13 cellular contexts compared by ENCODE assay signal in the genomic region with DNA sequence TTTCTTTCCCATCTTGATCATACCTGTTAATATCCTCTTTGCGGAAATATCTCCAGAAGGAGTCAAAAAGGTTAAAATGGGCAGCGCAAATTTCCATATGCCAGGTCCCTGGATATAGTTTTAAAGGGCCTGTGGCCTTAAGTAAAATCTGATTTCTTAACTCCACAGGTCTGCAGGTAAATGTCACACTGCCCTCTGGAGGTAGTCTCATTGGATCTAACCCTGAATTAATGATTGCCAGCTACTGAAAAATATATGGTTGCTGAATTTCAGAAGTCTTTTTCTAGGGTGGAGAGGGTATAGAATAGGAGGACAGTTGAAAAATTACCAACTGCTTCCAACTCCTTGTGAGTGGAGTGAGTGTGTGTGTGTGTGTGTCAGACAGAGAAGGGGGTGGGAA. TPM values are rescaled to one million over a fixed set of nuclear protein-coding genes. Genes with fewer than 3 reads are reported as not detected.
A peak's percentile ranks its signal among the peaks of the same experiment; 100 is the strongest.
DNase-seq lines count a peak whose midpoint lies in the region; ATAC-seq, FAIRE-seq and TF ChIP-seq lines count a peak whose summit lies in the region.
"Had no signal": no experiment of that assay in that cellular context is flagged by ENCODE, and none has a peak within 500 bp of the region (broad histone marks: within the 10 kb centered on the region; RNA-seq: fewer than 3 reads in every experiment).

No MANE protein-coding gene starts in this region.

- H2AFZ ChIP-seq in GM23338 (no peak overlapping the region), SU-DHL-6 (ENCODE audit: low read depth, low read length, severe bottlenecking) (no peak overlapping the region), hepatocyte (no peak overlapping the region)

- DNase-seq in A549 (ENCODE audit: low read depth in 1 of 2, low spot score in 1 of 2) (peak in 1 of 2 experiments; percentile 33), GM23338 (ENCODE audit: low spot score) (peak; percentile 66), hepatocyte (ENCODE audit: low spot score) (peak; percentile 22), anterior cingulate cortex (lab: John Stamatoyannopoulos, UW) (no peak), hepatic stellate cell (ENCODE audit: low spot score) (no peak)
- DNase-seq in activated CD8-positive, alpha-beta memory T cell treated with anti-CD3 and anti-CD28 coated beads, Interleukin-2, amount 50 U/mL, for 4 hours = no peak
- DNase-seq: activated T-cell treated with anti-CD3 and anti-CD28 coated beads for 4 hours; midbrain; SJCRH30; stimulated activated CD4-positive, alpha-beta T cell treated with anti-CD3 and anti-CD28 coated beads, Interleukin-1b, Interleukin-23, amount 100 ng/mL, for 48 hours had no signal

- H3K9me2 ChIP-seq in GM23338 (ENCODE audit: insufficient read depth) (no peaks in the 10 kb centered on the region), SU-DHL-6 (replicated peaks; ENCODE audit: insufficient read depth, low read length) (no peaks in the 10 kb centered on the region), hepatocyte (replicated peaks; ENCODE audit: insufficient read depth) (no peaks in the 10 kb centered on the region)

- H3K27me3 Mint-ChIP-seq in GM23338 (ENCODE audit: insufficient read depth, low read depth, poor library complexity) = peaks cover 2% of the 10 kb centered on the region

- H3K4me1 ChIP-seq in A549 = no peaks in the 10 kb centered on the region
- peaks cover 11% of the 10 kb centered on the region for H3K4me1 ChIP-seq in GM23338 (ENCODE audit: insufficient read depth)
- H3K4me1 ChIP-seq in hepatocyte (ENCODE audit: insufficient read depth) = no peaks in the 10 kb centered on the region

- H3K9me3 ChIP-seq in A549 (peaks cover 4% of the 10 kb centered on the region; the same call in 2 of the 3 replicates), SU-DHL-6 (ENCODE audit: insufficient read depth, low read length) (no peaks in the 10 kb centered on the region), hepatocyte (ENCODE audit: low read depth) (peaks cover 6% of the 10 kb centered on the region)

- H3K4me3 ChIP-seq in A549 (no peak overlapping the region), GM23338 (no peak overlapping the region), SU-DHL-6 (ENCODE audit: insufficient read depth, low read length, poor library complexity, severe bottlenecking) (no peak overlapping the region), hepatocyte (no peak overlapping the region)
- H3K4me3 ChIP-seq: BLaER1 treated with 17β-estradiol and CSF1 and Interleukin-3, amounts not matched to agents 10 nM and 100 nM; SJCRH30 had no signal

- CTCF ChIA-PET in A549 (lab: Yijun Ruan, JAX) = interaction anchor here (0.5 to 6.3 kb wide), 7 partner anchors 24 to 468 kb away, joined by 3 to 32 read pairs (median 4); no protein-coding TSS in a partner anchor

- H3F3A ChIP-seq in GM23338 (replicated peaks; ENCODE audit: low read depth) (no peaks in the 10 kb centered on the region), SU-DHL-6 (ENCODE audit: insufficient read depth) (0 out of 2 replicates have a peak, but pooled peaks cover 4% of the 10 kb centered on the region)

- H3K4me1 Mint-ChIP-seq in GM23338 = peaks cover 17% of the 10 kb centered on the region

- no peaks in the 10 kb centered on the region for H4K20me1 ChIP-seq in GM23338 (replicated peaks; ENCODE audit: insufficient read depth)
- no peaks in the 10 kb centered on the region for H4K20me1 ChIP-seq in SU-DHL-6 (ENCODE audit: low read depth, low read length)
- H4K20me1 ChIP-seq in hepatocyte (ENCODE audit: insufficient read depth, poor library complexity, severe bottlenecking) = no peaks in the 10 kb centered on the region
- H4K20me1 ChIP-seq: BLaER1 treated with 17β-estradiol and CSF1 and Interleukin-3, amounts not matched to agents 10 nM and 100 nM had no signal

- no peaks in the 10 kb centered on the region for H3K79me2 ChIP-seq in GM23338 (replicated peaks; ENCODE audit: insufficient read depth)
- H3K79me2 ChIP-seq in SU-DHL-6 (ENCODE audit: insufficient read depth, low read length) = no peaks in the 10 kb centered on the region
- H3K79me2 ChIP-seq in hepatocyte = no peaks in the 10 kb centered on the region

- ATAC-seq in A549 (peak in 1 of 2 experiments; percentile 38; a peak in 1 of 6 replicates), GM23338 (peak; percentile 87), GM21381 (IDR thresholded peaks at IDR 0.05; ENCODE audit: unreplicated experiment) (no peak)

- no peak overlapping the region for H3K4me3 Mint-ChIP-seq in GM23338

- peaks cover 3% of the 10 kb centered on the region; the same call in 2 of the 3 replicates for H3K36me3 Mint-ChIP-seq in GM23338 (ENCODE audit: low read depth)

- 87% methylated on average over 2 of the region's 2 CpGs for WGBS in A549 (ENCODE audit: missing lambda C conversion rate)
- WGBS in hepatocyte (ENCODE audit: low lambda C conversion rate, missing lambda C conversion rate) = 94% methylated on average over 2 of the region's 2 CpGs

- H3K9ac ChIP-seq in SU-DHL-6 (ENCODE audit: low read length) = no peak overlapping the region
- H3K9ac ChIP-seq: BLaER1 treated with 17β-estradiol and CSF1 and Interleukin-3, amounts not matched to agents 10 nM and 100 nM had no signal

- no peak for TF ChIP-seq POLR2A in A549 (IDR thresholded peaks at IDR 0.05; ENCODE audit: low read length)

- H3K4me2 ChIP-seq in A549 (no peak overlapping the region), GM23338 (no peak overlapping the region), SU-DHL-6 (ENCODE audit: low read depth, low read length, poor library complexity, severe bottlenecking) (no peak overlapping the region), hepatocyte (no peak overlapping the region)
- H3K4me2 ChIP-seq: BLaER1 treated with 17β-estradiol and CSF1 and Interleukin-3, amounts not matched to agents 10 nM and 100 nM had no signal

- no peak overlapping the region for H3K27ac ChIP-seq in A549
- H3K27ac ChIP-seq in GM23338 (ENCODE audit: low read depth) = no peak overlapping the region
- no peak overlapping the region for H3K27ac ChIP-seq in SU-DHL-6 (ENCODE audit: low read depth, low read length)
- no peak overlapping the region for H3K27ac ChIP-seq in hepatocyte
- H3K27ac ChIP-seq: BLaER1 treated with 17β-estradiol and CSF1 and Interleukin-3, amounts not matched to agents 10 nM and 100 nM; SJCRH30 had no signal

- FAIRE-seq in A549 (lab: Jason Lieb, UNC) = no peak

- TF ChIP-seq EP300 in A549 (IDR thresholded peaks at IDR 0.05) = no peak

- POLR2A ChIA-PET in A549 (lab: Yijun Ruan, JAX) = no interaction called here

- peaks cover 6% of the 10 kb centered on the region; the same call in 1 of the 3 replicates for H3K9me3 Mint-ChIP-seq in GM23338

- TF ChIP-seq RAD21 in A549 (conservative IDR thresholded peaks at IDR 0.05 in 1 of 2, IDR thresholded peaks at IDR 0.05 in 1 of 2) = peak; percentile 53 to 57

- H3K36me3 ChIP-seq in GM23338 (ENCODE audit: insufficient read depth) = no peaks in the 10 kb centered on the region
- peaks cover 12% of the 10 kb centered on the region for H3K36me3 ChIP-seq in SU-DHL-6 (ENCODE audit: low read length)
- no peaks in the 10 kb centered on the region for H3K36me3 ChIP-seq in hepatocyte (replicated peaks; ENCODE audit: insufficient read depth, low read depth)
- H3K36me3 ChIP-seq: SJCRH30 had no signal

- peak; percentile 38; the same call in 2 of the 3 replicates for TF ChIP-seq CTCF in A549 (IDR thresholded peaks at IDR 0.05)
- peak; percentile 70 to 72 for TF ChIP-seq CTCF in GM23338 (conservative IDR thresholded peaks at IDR 0.05; ENCODE audit: low read depth in 2 of 2)
- peak; percentile 60 for TF ChIP-seq CTCF in SU-DHL-6 (IDR thresholded peaks at IDR 0.05; ENCODE audit: insufficient read depth, low read length, poor library complexity, severe bottlenecking)
- peak; percentile 42 for TF ChIP-seq CTCF in hepatocyte (IDR thresholded peaks at IDR 0.05; ENCODE audit: poor library complexity)

- H3K27ac Mint-ChIP-seq in GM23338 = no peak overlapping the region

- H3K27me3 ChIP-seq in GM23338 (ENCODE audit: insufficient read depth) (peaks cover 3% of the 10 kb centered on the region; the same call in 1 of the 2 replicates), SU-DHL-6 (ENCODE audit: low read length) (no peaks in the 10 kb centered on the region), hepatocyte (no peaks in the 10 kb centered on the region)
- H3K27me3 ChIP-seq: BLaER1 treated with 17β-estradiol and CSF1 and Interleukin-3, amounts not matched to agents 10 nM and 100 nM; SJCRH30 had no signal

TF ChIP-seq in A549, 52 proteins besides CTCF, POLR2A, EP300 and RAD21:
- TF ChIP-seq BHLHE40 (IDR thresholded peaks at IDR 0.05; ENCODE audit: low read depth, low read length) = no peak
- peak; percentile 53; the same call in 2 of the 3 replicates for TF ChIP-seq SMC3 (IDR thresholded peaks at IDR 0.05)
TF ChIP-seq in A549: peak in this region for 1.

RNA-seq across cellular contexts. Expression of gene MOXD1, which starts 8.5 kb away (rescaled TPM):
- polyA plus RNA-seq in A549 (2011; rRNA removed) (1.4 and 1.5 TPM in 2 replicates), A549 (2017; fragmentation: RNase III; extraction: RNeasy Plus Mini Kit Qiagen cat#74134 plus additional on column Dnase treatment) (2.4 to 3.0 TPM (median 2.6 TPM) in 3 replicates), GM23338 (2016; fragmentation: Nextera tagmentation; extraction: Ambion mirVana) (1.2 and 1.7 TPM in 2 replicates), hepatocyte (9.0 and 11.7 TPM in 2 replicates)
- 0.32 and 0.39 TPM in 2 replicates for polyA plus RNA-seq in A549 (2012; cell fraction: cytosol; rRNA removed)
- polyA plus RNA-seq in A549 (2012; cell fraction: nucleus; rRNA removed) = 0.23 and 0.43 TPM in 2 replicates
- polyA minus RNA-seq in A549 (2011; rRNA and poly(A)+ RNA removed) = 0.50 and 1.1 TPM in 2 replicates
- 4.3 TPM in 2 replicates for total RNA-seq in GM23338 (2014; rRNA removed; shearing (Covaris generic))
- total RNA-seq in hepatocyte = 16.7 and 16.8 TPM in 2 replicates

Comparison
In these comparisons a context has a peak if more than half of its experiments do, and no peak if none do; other contexts are left out.
1. DNase-seq: peak in GM23338 (single experiment) and hepatocyte (single experiment); none in anterior cingulate cortex (0 of 58), hepatic stellate cell (single experiment) and activated CD8-positive, alpha-beta memory T cell treated with anti-CD3 and anti-CD28 coated beads, Interleukin-2, amount 50 U/mL, for 4 hours (single experiment).
2. Peak in every context shown above with its lines, with median percentiles within 50 percentile points of each other: CTCF ChIP-seq.